ENCODE assay signal across 8 cellular contexts in the genomic region with DNA sequence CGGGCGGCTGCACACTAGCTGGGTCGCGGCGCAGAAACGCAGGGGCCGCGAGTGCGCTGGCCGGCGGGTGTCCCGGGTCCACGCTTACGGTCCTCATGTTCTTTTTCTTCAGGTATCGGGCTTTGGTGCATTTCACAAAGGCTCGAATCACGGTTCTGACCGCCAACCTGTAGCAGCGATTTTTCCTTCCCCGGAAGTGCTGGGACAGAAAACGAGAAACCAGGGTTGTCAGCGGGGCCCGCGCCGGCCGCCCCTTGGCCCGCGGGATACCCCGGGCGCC. TPM values are rescaled to one million over a fixed set of nuclear protein-coding genes. Genes with fewer than 3 reads are reported as not detected.
DNase-seq lines count a peak whose midpoint lies in the region; ATAC-seq and TF ChIP-seq lines count a peak whose summit lies in the region.

No MANE protein-coding gene starts in this region.

- intact Hi-C loops in Panc1 (cut with micrococcal nuclease; ENCODE audit: unreplicated experiment) = no loop called here

- peaks cover 8% of the 10 kb centered on the region for H3K36me3 ChIP-seq in Panc1 (ENCODE audit: control insufficient read depth, insufficient read depth, low read length)

- H3K4me3 ChIP-seq in Panc1 (ENCODE audit: low read depth in 2 of 2, low read length in 2 of 2) (peak overlapping the region; percentile 81 to 88), fibroblast of mammary gland (ENCODE audit: control insufficient read depth, low read depth, low read length) (peak overlapping the region; percentile 79), retinal pigment epithelial cell (ENCODE audit: low read length) (peak overlapping the region; percentile 85)

- H3K27me3 ChIP-seq in Panc1 (ENCODE audit: control insufficient read depth, insufficient read depth, low read length) = no peaks in the 10 kb centered on the region

- POLR2A ChIA-PET in Panc1 (lab: Charles Lee) = no interaction called here

- ATAC-seq in GM21423 (IDR thresholded peaks at IDR 0.05; ENCODE audit: unreplicated experiment) = peak; percentile 3
- peak; percentile 16 for ATAC-seq in Panc1
- ATAC-seq in HG03135 (IDR thresholded peaks at IDR 0.05; ENCODE audit: unreplicated experiment) = no peak

- H3K9me3 ChIP-seq in Panc1 (ENCODE audit: control insufficient read depth, insufficient read depth, low read depth, low read length) = no peaks in the 10 kb centered on the region

- peaks cover 38% of the 10 kb centered on the region for H3K4me1 ChIP-seq in Panc1 (ENCODE audit: control insufficient read depth, insufficient read depth, low read length)

- in situ Hi-C loops in Panc1 (cut with HindIII; ENCODE audit: low pct_unique_long_range_greater_than_20kb, low sequenced_read_pairs) = no loop called here
- in situ Hi-C loops in KBM-7 (cut with MboI; ENCODE audit: low pct_unique_long_range_greater_than_20kb, low sequenced_read_pairs) = no loop called here
- in situ Hi-C loops in ACHN (cut with HindIII; ENCODE audit: low pct_ligation_motif_present, low pct_unique_long_range_greater_than_20kb, low sequenced_read_pairs) = no loop called here

- DNase-seq in Panc1 (ENCODE audit: low read depth, low spot score) (no peak), fibroblast of mammary gland (ENCODE audit: low read depth) (no peak), retinal pigment epithelial cell (ENCODE audit: low read depth) (no peak), KBM-7 (no peak), ACHN (no peak), iPS-NIHi11 (ENCODE audit: low spot score) (no peak)

- TF ChIP-seq CTCF in Panc1 (IDR thresholded peaks at IDR 0.05) = no peak
- no peak for TF ChIP-seq CTCF in fibroblast of mammary gland (conservative IDR thresholded peaks at IDR 0.05; ENCODE audit: control insufficient read depth, insufficient read depth, low read depth, low read length)
- no peak for TF ChIP-seq CTCF in retinal pigment epithelial cell (conservative IDR thresholded peaks at IDR 0.05; ENCODE audit: low read depth, low read length)

- peak overlapping the region; percentile 96 for H3K27ac ChIP-seq in Panc1 (ENCODE audit: low read length)

- CTCF ChIA-PET in Panc1 (lab: Charles Lee) = no interaction called here

- BruUV-seq in Panc1 (replicated peaks; lab: Mats Ljungman, UMichigan) = no TSS peak

RNA-seq across cellular contexts. Expression of a gene that starts 0.3 kb away (rescaled TPM):
- total RNA-seq in Panc1 (2021; ENCODE audit: unreplicated experiment) = 196 TPM
- polyA plus RNA-seq in Panc1 (2012; ENCODE audit: insufficient read length) = 252 TPM

RNA-seq across cellular contexts. Expression of a gene that starts 7.6 kb away (rescaled TPM):
- 297 TPM for total RNA-seq in Panc1 (2021; ENCODE audit: unreplicated experiment)
- polyA plus RNA-seq in Panc1 (2012; ENCODE audit: insufficient read length) = 235 TPM

RNA-seq across cellular contexts. Expression of a gene that starts 14.3 kb away (rescaled TPM):
- 1.9 TPM for total RNA-seq in Panc1 (2021; ENCODE audit: unreplicated experiment)
- polyA plus RNA-seq in Panc1 (2012; ENCODE audit: insufficient read length) = 3.7 TPM

RNA-seq across cellular contexts. Expression of a gene that starts 28.7 kb away (rescaled TPM):
- 858 TPM for total RNA-seq in Panc1 (2021; ENCODE audit: unreplicated experiment)
- 1,549 TPM for polyA plus RNA-seq in Panc1 (2012; ENCODE audit: insufficient read length)

RNA-seq across cellular contexts. Expression of a gene that starts 31.8 kb away (rescaled TPM):
- 335 TPM for total RNA-seq in Panc1 (2021; ENCODE audit: unreplicated experiment)
- 354 TPM for polyA plus RNA-seq in Panc1 (2012; ENCODE audit: insufficient read length)
